ENCODE assay signal across 23 cellular contexts in the genomic region with DNA sequence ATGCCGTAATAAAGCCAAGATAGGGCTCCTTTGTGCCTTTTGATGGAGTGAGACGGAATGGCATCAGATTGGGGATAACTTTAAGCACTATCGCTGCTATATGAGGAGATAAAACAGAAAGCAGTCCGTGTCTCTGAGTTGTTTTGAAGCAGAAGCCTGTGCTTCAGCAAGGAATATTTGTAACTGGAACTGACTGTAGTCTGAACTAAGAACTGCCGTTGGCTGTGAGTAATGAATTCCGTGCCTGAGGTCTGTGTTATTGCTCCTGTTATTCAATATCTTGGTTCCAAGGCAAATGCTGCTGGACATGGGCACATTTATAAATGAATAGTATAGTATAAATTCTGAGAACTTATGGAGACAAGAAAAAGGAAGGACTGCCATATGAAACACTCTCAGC.
DNase-seq lines count a peak whose midpoint lies in the region; TF ChIP-seq lines count a peak whose summit lies in the region.
"Had no signal": no experiment of that assay in that cellular context is flagged by ENCODE, and none has a peak within 500 bp of the region (broad histone marks: within the 10 kb centered on the region; RNA-seq: fewer than 3 reads in every experiment).

No MANE protein-coding gene starts in this region.

- H3K27me3 ChIP-seq in sigmoid colon = no peaks in the 10 kb centered on the region
- H3K27me3 ChIP-seq: BE2C, body of pancreas, heart right ventricle, right lobe of liver, SJSA1 had no signal

- peak; percentile 34 for DNase-seq in EH (ENCODE audit: low read depth)
- DNase-seq in fibroblast of the aortic adventitia (ENCODE audit: low read depth) = peak; percentile 65
- no peak for DNase-seq in sigmoid colon
- no peak for DNase-seq in A172 (ENCODE audit: low spot score)
- DNase-seq in NCI-H146 (lab: John Stamatoyannopoulos, UW) = no peak
- no peak for DNase-seq in dermis blood vessel endothelial cell
- no peak for DNase-seq in GM19238 (ENCODE audit: insufficient read length, low spot score)
- DNase-seq: activated CD4-positive, alpha-beta T cell treated with anti-CD3 and anti-CD28 coated beads, Interleukin-2, amount 50 U/mL, for 1 hour; activated naive CD4-positive, alpha-beta T cell treated with Interleukin-2 at 50 U/mL for 16 hours; activated T-cell treated with anti-CD3 and anti-CD28 coated beads for 4 hours; BE2C; body of pancreas; GDM1; GOT3; heart right ventricle; KG1; NCI-H1092; NCI-H69; occipital lobe; right lobe of liver had no signal

- no peaks in the 10 kb centered on the region for H3K9me3 ChIP-seq in sigmoid colon
- H3K9me3 ChIP-seq: BE2C, body of pancreas, heart right ventricle, right lobe of liver, SJSA1, thoracic aorta had no signal

- WGBS in sigmoid colon, 2 donors = 84 to 89% methylated on average over 6 of the region's 6 CpGs

- H3K36me3 ChIP-seq in sigmoid colon = no peaks in the 10 kb centered on the region
- H3K36me3 ChIP-seq: BE2C, heart right ventricle, right lobe of liver, SJSA1, thoracic aorta had no signal

- TF ChIP-seq EP300 in sigmoid colon (IDR thresholded peaks at IDR 0.05) = no peak

- TF ChIP-seq POLR2A in sigmoid colon (IDR thresholded peaks at IDR 0.05) = no peak

- TF ChIP-seq CTCF in WI38 (IDR thresholded peaks at IDR 0.05; ENCODE audit: low read depth, low read length) (no peak), fibroblast of the aortic adventitia (IDR thresholded peaks at IDR 0.05; ENCODE audit: insufficient read depth, low read length) (no peak), sigmoid colon (IDR thresholded peaks at IDR 0.05) (no peak)

- intact Hi-C loops in sigmoid colon (cut with DNase I) = no loop called here

- peak overlapping the region in 3 of 4 donors; percentile 39 to 70 (median 62) for H3K27ac ChIP-seq in sigmoid colon
- H3K27ac ChIP-seq: body of pancreas, heart right ventricle, right lobe of liver, SJSA1, thoracic aorta had no signal

- H3K4me3 ChIP-seq in WI38 (ENCODE audit: low read depth, low read length) (peak overlapping the region; percentile 40), fibroblast of the aortic adventitia (ENCODE audit: low read depth, low read length) (peak overlapping the region; percentile 50), sigmoid colon (peak overlapping the region in 2 of 4 donors; percentile 22 to 29)
- H3K4me3 ChIP-seq: body of pancreas, right lobe of liver, SJSA1, thoracic aorta had no signal

- H3K4me1 ChIP-seq in sigmoid colon = peaks cover 0 to 18% (median 4%) of the 10 kb centered on the region in 4 donors
- H3K4me1 ChIP-seq: body of pancreas, heart right ventricle, right lobe of liver, SJSA1 had no signal

Comparison
In these comparisons a context has a peak if more than half of its experiments do, and no peak if none do; other contexts are left out.
1. DNase-seq: peak in EH (single experiment) and fibroblast of the aortic adventitia (single experiment); none in sigmoid colon (single experiment), A172 (single experiment), NCI-H146 (single experiment), dermis blood vessel endothelial cell (single experiment) and GM19238 (single experiment).